In the genomic region with DNA sequence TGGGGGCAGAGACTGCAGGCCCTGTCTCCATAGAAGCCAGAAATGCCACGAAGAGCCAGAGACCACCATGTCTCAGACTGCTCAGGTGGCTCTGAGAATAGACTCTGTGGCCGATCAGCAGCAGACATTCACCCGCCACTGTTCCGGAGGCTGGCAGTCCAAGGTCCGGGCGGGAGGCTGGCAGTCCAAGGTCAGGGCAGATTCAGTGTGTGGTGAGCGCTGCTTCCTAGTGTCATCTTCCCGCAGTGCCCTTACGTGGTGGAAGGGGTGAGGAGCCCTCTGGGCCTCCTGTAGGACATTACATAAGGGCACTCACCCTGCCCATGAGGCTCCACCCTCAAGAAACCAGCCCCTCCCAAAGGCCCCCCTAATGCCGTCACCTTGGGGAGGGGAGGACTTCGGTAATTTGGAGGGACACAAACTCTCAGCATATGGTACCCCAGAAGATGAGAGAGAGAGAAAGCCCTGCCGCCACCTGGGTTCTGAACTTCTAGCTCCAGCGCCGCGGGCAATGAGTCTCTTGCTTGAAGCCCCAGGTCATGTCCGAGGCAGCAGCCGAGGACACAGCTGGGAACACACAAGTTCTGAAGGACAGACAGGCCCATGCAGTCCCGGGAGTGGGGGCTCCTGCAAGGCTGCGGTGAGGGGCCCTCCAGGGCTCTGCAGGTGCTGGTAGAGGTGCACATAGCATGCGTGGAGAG, we compare ENCODE assay signal across 1 cellular context.
TF ChIP-seq lines count a peak whose summit lies in the region.

No MANE protein-coding gene starts in this region.

TF ChIP-seq in HepG2, 621 proteins besides CTCF, POLR2A, EP300 and RAD21 (continued from another document and continues in another):
- TF ChIP-seq SOX13 (IDR thresholded peaks at IDR 0.05) (0 out of 2 replicates have a peak, but pooled peaks have one; percentile 17), SOX13 (CRISPR knock-in tag; conservative IDR thresholded peaks at IDR 0.05 in 1 of 2, IDR thresholded peaks at IDR 0.05 in 1 of 2) (peak in 1 of 2 experiments; percentile 74; a peak in 2 of 4 replicates), GABPB1 (CRISPR knock-in tag; IDR thresholded peaks at IDR 0.05) (peak; percentile 49), RFX1 (IDR thresholded peaks at IDR 0.05) (no peak), EEA1 (CRISPR knock-in tag; IDR thresholded peaks at IDR 0.05; ENCODE audit: borderline replicate concordance) (peak; percentile 41; the same call in 1 of the 2 replicates), KDM1A (CRISPR knock-in tag; IDR thresholded peaks at IDR 0.05) (peak; percentile 80), ZBTB21 (CRISPR knock-in tag; IDR thresholded peaks at IDR 0.05) (no peak), GFI1 (CRISPR knock-in tag; IDR thresholded peaks at IDR 0.05; ENCODE audit: borderline replicate concordance) (peak; percentile 62; the same call in 1 of the 2 replicates), RARA (CRISPR knock-in tag; IDR thresholded peaks at IDR 0.05) (peak; percentile 99), ZMYM3 (CRISPR knock-in tag; IDR thresholded peaks at IDR 0.05) (peak; percentile 71), ZNF326 (CRISPR knock-in tag; IDR thresholded peaks at IDR 0.05; ENCODE audit: borderline replicate concordance) (no peak), ATF7-NPFF (CRISPR knock-in tag; IDR thresholded peaks at IDR 0.05; ENCODE audit: low read depth) (no peak; the same call in 1 of the 2 replicates), ZNF7 (CRISPR knock-in tag; IDR thresholded peaks at IDR 0.05) (no peak), ARNT (IDR thresholded peaks at IDR 0.05) (no peak), ATF7 (IDR thresholded peaks at IDR 0.05) (no peak), ATF7 (CRISPR knock-in tag; IDR thresholded peaks at IDR 0.05) (0 out of 2 replicates have a peak, but pooled peaks have one; percentile 62), SRY (CRISPR knock-in tag; IDR thresholded peaks at IDR 0.05) (no peak), NCOA5 (CRISPR knock-in tag; IDR thresholded peaks at IDR 0.05) (no peak), MAZ (IDR thresholded peaks at IDR 0.05; ENCODE audit: borderline replicate concordance, low read depth, low read length) (no peak), MAZ (CRISPR knock-in tag; IDR thresholded peaks at IDR 0.05; ENCODE audit: low read depth) (peak; percentile 62; the same call in 1 of the 2 replicates), NFKB2 (CRISPR knock-in tag; IDR thresholded peaks at IDR 0.05; ENCODE audit: borderline replicate concordance) (no peak; the same call in 1 of the 2 replicates), FIP1L1 (IDR thresholded peaks at IDR 0.05; ENCODE audit: borderline replicate concordance, insufficient read depth, low read depth, low read length) (no peak), POGZ (CRISPR knock-in tag; IDR thresholded peaks at IDR 0.05) (no peak), HNRNPL (IDR thresholded peaks at IDR 0.05; ENCODE audit: low read depth, low read length) (peak; percentile 93), ZNF230 (CRISPR knock-in tag; IDR thresholded peaks at IDR 0.05) (0 out of 2 replicates have a peak, but pooled peaks have one; percentile 31), EED (CRISPR knock-in tag; IDR thresholded peaks at IDR 0.05) (no peak), MXI1 (IDR thresholded peaks at IDR 0.05; ENCODE audit: borderline replicate concordance, low read depth, low read length) (no peak), XRCC5 (optimal IDR thresholded peaks at IDR 0.05; ENCODE audit: low read length) (peak; percentile 27), RBFOX2 (IDR thresholded peaks at IDR 0.05; ENCODE audit: low read depth, low read length) (no peak), HHEX (CRISPR knock-in tag; IDR thresholded peaks at IDR 0.05) (no peak; the same call in 1 of the 2 replicates), ELF3 (CRISPR knock-in tag; IDR thresholded peaks at IDR 0.05) (peak; percentile 91)
- TF ChIP-seq, protein P1, sequence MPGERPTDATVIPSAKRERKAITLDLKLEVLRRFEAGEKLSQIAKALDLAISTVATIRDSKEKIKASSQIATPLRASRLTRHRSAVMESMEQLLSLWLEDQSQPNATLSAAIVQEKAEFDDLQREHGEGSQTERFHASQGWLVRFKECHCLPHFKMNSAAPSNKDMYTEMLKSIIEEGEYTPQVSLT (CRISPR knock-in tag; IDR thresholded peaks at IDR 0.05; ENCODE audit: borderline replicate concordance, low read depth) = no peak
- TF ChIP-seq, protein P2, sequence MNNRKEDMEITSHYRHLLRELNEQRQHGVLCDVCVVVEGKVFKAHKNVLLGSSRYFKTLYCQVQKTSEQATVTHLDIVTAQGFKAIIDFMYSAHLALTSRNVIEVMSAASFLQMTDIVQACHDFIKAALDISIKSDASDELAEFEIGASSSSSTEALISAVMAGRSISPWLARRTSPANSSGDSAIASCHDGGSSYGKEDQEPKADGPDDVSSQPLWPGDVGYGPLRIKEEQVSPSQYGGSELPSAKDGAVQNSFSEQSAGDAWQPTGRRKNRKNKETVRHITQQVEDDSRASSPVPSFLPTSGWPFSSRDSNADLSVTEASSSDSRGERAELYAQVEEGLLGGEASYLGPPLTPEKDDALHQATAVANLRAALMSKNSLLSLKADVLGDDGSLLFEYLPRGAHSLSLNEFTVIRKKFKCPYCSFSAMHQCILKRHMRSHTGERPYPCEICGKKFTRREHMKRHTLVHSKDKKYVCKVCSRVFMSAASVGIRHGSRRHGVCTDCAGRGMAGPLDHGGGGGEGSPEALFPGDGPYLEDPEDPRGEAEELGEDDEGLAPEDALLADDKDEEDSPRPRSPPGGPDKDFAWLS (CRISPR knock-in tag; IDR thresholded peaks at IDR 0.05; ENCODE audit: borderline replicate concordance) = no peak
- TF ChIP-seq, protein P3, sequence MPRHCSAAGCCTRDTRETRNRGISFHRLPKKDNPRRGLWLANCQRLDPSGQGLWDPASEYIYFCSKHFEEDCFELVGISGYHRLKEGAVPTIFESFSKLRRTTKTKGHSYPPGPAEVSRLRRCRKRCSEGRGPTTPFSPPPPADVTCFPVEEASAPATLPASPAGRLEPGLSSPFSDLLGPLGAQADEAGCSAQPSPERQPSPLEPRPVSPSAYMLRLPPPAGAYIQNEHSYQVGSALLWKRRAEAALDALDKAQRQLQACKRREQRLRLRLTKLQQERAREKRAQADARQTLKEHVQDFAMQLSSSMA (CRISPR knock-in tag; IDR thresholded peaks at IDR 0.05) = no peak
- TF ChIP-seq, protein P4, sequence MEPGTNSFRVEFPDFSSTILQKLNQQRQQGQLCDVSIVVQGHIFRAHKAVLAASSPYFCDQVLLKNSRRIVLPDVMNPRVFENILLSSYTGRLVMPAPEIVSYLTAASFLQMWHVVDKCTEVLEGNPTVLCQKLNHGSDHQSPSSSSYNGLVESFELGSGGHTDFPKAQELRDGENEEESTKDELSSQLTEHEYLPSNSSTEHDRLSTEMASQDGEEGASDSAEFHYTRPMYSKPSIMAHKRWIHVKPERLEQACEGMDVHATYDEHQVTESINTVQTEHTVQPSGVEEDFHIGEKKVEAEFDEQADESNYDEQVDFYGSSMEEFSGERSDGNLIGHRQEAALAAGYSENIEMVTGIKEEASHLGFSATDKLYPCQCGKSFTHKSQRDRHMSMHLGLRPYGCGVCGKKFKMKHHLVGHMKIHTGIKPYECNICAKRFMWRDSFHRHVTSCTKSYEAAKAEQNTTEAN (CRISPR knock-in tag; conservative IDR thresholded peaks at IDR 0.05) = no peak
- TF ChIP-seq, protein P5, sequence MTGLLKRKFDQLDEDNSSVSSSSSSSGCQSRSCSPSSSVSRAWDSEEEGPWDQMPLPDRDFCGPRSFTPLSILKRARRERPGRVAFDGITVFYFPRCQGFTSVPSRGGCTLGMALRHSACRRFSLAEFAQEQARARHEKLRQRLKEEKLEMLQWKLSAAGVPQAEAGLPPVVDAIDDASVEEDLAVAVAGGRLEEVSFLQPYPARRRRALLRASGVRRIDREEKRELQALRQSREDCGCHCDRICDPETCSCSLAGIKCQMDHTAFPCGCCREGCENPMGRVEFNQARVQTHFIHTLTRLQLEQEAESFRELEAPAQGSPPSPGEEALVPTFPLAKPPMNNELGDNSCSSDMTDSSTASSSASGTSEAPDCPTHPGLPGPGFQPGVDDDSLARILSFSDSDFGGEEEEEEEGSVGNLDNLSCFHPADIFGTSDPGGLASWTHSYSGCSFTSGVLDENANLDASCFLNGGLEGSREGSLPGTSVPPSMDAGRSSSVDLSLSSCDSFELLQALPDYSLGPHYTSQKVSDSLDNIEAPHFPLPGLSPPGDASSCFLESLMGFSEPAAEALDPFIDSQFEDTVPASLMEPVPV (CRISPR knock-in tag; IDR thresholded peaks at IDR 0.05) = no peak
- TF ChIP-seq, protein P6, sequence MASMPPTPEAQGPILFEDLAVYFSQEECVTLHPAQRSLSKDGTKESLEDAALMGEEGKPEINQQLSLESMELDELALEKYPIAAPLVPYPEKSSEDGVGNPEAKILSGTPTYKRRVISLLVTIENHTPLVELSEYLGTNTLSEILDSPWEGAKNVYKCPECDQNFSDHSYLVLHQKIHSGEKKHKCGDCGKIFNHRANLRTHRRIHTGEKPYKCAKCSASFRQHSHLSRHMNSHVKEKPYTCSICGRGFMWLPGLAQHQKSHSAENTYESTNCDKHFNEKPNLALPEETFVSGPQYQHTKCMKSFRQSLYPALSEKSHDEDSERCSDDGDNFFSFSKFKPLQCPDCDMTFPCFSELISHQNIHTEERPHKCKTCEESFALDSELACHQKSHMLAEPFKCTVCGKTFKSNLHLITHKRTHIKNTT (CRISPR knock-in tag; IDR thresholded peaks at IDR 0.05) = no peak
- TF ChIP-seq, protein P7, sequence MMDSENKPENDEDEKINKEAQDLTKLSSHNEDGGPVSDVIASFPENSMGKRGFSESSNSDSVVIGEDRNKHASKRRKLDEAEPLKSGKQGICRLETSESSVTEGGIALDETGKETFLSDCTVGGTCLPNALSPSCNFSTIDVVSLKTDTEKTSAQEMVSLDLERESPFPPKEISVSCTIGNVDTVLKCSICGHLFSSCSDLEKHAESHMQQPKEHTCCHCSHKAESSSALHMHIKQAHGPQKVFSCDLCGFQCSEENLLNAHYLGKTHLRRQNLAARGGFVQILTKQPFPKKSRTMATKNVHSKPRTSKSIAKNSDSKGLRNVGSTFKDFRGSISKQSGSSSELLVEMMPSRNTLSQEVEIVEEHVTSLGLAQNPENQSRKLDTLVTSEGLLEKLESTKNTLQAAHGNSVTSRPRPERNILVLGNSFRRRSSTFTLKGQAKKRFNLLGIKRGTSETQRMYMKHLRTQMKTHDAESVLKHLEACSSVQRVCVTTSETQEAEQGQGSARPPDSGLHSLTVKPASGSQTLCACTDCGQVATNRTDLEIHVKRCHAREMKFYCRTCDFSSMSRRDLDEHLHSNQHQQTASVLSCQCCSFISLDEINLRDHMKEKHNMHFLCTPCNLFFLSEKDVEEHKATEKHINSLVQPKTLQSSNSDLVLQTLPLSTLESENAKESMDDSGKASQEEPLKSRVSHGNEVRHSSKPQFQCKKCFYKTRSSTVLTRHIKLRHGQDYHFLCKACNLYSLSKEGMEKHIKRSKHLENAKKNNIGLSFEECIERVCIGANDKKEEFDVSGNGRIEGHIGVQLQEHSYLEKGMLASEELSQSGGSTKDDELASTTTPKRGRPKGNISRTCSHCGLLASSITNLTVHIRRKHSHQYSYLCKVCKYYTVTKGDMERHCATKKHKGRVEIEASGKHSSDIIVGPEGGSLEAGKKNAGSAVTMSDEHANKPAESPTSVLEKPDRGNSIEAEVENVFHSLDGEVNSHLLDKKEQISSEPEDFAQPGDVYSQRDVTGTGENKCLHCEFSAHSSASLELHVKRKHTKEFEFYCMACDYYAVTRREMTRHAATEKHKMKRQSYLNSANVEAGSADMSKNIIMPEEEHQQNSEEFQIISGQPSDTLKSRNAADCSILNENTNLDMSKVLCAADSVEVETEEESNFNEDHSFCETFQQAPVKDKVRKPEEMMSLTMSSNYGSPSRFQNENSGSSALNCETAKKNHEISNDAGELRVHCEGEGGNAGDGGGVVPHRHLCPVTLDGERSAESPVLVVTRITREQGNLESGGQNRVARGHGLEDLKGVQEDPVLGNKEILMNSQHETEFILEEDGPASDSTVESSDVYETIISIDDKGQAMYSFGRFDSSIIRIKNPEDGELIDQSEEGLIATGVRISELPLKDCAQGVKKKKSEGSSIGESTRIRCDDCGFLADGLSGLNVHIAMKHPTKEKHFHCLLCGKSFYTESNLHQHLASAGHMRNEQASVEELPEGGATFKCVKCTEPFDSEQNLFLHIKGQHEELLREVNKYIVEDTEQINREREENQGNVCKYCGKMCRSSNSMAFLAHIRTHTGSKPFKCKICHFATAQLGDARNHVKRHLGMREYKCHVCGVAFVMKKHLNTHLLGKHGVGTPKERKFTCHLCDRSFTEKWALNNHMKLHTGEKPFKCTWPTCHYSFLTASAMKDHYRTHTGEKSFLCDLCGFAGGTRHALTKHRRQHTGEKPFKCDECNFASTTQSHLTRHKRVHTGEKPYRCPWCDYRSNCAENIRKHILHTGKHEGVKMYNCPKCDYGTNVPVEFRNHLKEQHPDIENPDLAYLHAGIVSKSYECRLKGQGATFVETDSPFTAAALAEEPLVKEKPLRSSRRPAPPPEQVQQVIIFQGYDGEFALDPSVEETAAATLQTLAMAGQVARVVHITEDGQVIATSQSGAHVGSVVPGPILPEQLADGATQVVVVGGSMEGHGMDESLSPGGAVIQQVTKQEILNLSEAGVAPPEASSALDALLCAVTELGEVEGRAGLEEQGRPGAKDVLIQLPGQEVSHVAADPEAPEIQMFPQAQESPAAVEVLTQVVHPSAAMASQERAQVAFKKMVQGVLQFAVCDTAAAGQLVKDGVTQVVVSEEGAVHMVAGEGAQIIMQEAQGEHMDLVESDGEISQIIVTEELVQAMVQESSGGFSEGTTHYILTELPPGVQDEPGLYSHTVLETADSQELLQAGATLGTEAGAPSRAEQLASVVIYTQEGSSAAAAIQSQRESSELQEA (CRISPR knock-in tag; IDR thresholded peaks at IDR 0.05; ENCODE audit: not compliant biosample characterization) = no peak
- TF ChIP-seq, protein P8, sequence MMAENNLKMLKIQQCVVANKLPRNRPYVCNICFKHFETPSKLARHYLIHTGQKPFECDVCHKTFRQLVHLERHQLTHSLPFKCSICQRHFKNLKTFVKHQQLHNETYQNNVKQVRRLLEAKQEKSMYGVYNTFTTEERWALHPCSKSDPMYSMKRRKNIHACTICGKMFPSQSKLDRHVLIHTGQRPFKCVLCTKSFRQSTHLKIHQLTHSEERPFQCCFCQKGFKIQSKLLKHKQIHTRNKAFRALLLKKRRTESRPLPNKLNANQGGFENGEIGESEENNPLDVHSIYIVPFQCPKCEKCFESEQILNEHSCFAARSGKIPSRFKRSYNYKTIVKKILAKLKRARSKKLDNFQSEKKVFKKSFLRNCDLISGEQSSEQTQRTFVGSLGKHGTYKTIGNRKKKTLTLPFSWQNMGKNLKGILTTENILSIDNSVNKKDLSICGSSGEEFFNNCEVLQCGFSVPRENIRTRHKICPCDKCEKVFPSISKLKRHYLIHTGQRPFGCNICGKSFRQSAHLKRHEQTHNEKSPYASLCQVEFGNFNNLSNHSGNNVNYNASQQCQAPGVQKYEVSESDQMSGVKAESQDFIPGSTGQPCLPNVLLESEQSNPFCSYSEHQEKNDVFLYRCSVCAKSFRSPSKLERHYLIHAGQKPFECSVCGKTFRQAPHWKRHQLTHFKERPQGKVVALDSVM (CRISPR knock-in tag; IDR thresholded peaks at IDR 0.05) = peak; percentile 94
